1 cellular context compared by ENCODE assay signal in the genomic region with DNA sequence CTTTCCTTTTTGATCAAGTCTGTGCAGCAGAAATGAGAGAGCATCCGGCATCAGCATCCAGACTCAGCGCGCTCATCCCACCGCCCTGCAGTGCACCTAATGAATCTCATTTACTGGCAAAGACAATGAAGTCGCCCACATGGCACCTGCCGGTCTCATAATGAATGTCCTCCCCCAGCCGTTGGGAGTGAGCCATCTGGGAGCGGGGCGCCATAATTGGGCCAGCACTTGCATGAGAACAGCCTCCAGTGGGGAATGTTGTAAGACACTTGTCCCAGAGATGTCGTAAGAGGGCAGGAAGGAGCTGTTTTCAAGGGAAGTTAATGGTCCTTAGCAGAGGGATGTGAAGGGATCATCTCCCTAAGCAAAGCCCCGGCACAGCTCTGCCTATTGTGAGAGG.
TF ChIP-seq lines count a peak whose summit lies in the region.

No MANE protein-coding gene starts in this region.

TF ChIP-seq in GM23338, 12 proteins besides CTCF, POLR2A, EP300 and RAD21 (continued from another document):
- TF ChIP-seq, protein P1, sequence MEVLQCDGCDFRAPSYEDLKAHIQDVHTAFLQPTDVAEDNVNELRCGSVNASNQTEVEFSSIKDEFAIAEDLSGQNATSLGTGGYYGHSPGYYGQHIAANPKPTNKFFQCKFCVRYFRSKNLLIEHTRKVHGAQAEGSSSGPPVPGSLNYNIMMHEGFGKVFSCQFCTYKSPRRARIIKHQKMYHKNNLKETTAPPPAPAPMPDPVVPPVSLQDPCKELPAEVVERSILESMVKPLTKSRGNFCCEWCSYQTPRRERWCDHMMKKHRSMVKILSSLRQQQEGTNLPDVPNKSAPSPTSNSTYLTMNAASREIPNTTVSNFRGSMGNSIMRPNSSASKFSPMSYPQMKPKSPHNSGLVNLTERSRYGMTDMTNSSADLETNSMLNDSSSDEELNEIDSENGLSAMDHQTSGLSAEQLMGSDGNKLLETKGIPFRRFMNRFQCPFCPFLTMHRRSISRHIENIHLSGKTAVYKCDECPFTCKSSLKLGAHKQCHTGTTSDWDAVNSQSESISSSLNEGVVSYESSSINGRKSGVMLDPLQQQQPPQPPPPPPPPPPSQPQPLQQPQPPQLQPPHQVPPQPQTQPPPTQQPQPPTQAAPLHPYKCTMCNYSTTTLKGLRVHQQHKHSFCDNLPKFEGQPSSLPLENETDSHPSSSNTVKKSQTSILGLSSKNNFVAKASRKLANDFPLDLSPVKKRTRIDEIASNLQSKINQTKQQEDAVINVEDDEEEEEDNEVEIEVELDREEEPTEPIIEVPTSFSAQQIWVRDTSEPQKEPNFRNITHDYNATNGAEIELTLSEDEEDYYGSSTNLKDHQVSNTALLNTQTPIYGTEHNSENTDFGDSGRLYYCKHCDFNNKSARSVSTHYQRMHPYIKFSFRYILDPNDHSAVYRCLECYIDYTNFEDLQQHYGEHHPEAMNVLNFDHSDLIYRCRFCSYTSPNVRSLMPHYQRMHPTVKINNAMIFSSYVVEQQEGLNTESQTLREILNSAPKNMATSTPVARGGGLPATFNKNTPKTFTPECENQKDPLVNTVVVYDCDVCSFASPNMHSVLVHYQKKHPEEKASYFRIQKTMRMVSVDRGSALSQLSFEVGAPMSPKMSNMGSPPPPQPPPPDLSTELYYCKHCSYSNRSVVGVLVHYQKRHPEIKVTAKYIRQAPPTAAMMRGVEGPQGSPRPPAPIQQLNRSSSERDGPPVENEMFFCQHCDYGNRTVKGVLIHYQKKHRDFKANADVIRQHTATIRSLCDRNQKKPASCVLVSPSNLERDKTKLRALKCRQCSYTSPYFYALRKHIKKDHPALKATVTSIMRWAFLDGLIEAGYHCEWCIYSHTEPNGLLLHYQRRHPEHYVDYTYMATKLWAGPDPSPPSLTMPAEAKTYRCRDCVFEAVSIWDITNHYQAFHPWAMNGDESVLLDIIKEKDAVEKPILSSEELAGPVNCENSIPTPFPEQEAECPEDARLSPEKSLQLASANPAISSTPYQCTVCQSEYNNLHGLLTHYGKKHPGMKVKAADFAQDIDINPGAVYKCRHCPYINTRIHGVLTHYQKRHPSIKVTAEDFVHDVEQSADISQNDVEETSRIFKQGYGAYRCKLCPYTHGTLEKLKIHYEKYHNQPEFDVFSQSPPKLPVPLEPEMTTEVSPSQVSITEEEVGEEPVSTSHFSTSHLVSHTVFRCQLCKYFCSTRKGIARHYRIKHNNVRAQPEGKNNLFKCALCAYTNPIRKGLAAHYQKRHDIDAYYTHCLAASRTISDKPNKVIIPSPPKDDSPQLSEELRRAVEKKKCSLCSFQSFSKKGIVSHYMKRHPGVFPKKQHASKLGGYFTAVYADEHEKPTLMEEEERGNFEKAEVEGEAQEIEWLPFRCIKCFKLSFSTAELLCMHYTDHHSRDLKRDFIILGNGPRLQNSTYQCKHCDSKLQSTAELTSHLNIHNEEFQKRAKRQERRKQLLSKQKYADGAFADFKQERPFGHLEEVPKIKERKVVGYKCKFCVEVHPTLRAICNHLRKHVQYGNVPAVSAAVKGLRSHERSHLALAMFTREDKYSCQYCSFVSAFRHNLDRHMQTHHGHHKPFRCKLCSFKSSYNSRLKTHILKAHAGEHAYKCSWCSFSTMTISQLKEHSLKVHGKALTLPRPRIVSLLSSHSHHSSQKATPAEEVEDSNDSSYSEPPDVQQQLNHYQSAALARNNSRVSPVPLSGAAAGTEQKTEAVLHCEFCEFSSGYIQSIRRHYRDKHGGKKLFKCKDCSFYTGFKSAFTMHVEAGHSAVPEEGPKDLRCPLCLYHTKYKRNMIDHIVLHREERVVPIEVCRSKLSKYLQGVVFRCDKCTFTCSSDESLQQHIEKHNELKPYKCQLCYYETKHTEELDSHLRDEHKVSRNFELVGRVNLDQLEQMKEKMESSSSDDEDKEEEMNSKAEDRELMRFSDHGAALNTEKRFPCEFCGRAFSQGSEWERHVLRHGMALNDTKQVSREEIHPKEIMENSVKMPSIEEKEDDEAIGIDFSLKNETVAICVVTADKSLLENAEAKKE (CRISPR knock-in tag; IDR thresholded peaks at IDR 0.05) = no peak
- no peak for TF ChIP-seq POLR2AphosphoS5 (IDR thresholded peaks at IDR 0.05; ENCODE audit: low read depth)
- no peak for TF ChIP-seq CREB1 (CRISPR knock-in tag; IDR thresholded peaks at IDR 0.05; ENCODE audit: low read depth)
- no peak for TF ChIP-seq ZNF331 (CRISPR knock-in tag; IDR thresholded peaks at IDR 0.05; ENCODE audit: low read depth)
